8 cellular contexts compared by ENCODE assay signal in the genomic region with DNA sequence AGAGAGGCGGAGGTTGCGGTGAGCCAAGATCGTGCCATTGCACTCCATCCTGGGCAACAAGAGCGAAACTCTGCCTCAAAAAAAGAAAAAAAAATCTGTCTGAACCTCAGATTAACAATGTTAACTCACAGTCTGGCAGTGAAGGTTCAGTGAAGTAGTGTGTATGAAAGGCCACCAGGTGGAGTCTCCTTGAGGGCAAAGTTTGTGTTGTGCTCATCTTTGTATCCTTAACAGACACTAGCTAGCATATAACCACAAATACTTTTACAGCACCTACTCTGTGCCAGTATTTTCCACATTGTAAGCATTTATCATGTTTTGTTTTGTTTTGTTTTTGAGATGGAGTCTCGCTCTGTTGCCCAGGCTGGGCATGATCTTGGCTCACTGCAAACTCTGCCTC. TPM values are rescaled to one million over a fixed set of nuclear protein-coding genes. Genes with fewer than 3 reads are reported as not detected.
DNase-seq lines count a peak whose midpoint lies in the region; ATAC-seq and TF ChIP-seq lines count a peak whose summit lies in the region.

No MANE protein-coding gene starts in this region.

- peak; percentile 46 to 49 for TF ChIP-seq CTCF in Caco-2 (IDR thresholded peaks at IDR 0.05; ENCODE audit: insufficient read depth in 1 of 2, low read depth in 1 of 2, low read length in 1 of 2, severe bottlenecking in 1 of 2, unreplicated experiment in 1 of 2)
- peak; percentile 33; the same call in 1 of the 2 replicates for TF ChIP-seq CTCF in WI38 (IDR thresholded peaks at IDR 0.05; ENCODE audit: low read depth, low read length)
- no peak for TF ChIP-seq CTCF in lower leg skin (IDR thresholded peaks at IDR 0.05)

- H3K27me3 ChIP-seq in Caco-2 (replicated peaks; ENCODE audit: control insufficient read depth, insufficient read depth, low read length) = no peaks in the 10 kb centered on the region

- POLR2A ChIA-PET in Caco-2 (lab: Charles Lee) = no interaction called here

- CTCF ChIA-PET in Caco-2 (lab: Charles Lee) = interaction anchor here (0.6 to 1.6 kb wide), 6 partner anchors 12 to 37 kb away, joined by 3 to 12 read pairs (median 4); no protein-coding TSS in a partner anchor

- no peaks in the 10 kb centered on the region for H3K27me3 Mint-ChIP-seq in Caco-2 (ENCODE audit: insufficient read depth, unreplicated experiment)

- ATAC-seq in GM18868 (IDR thresholded peaks at IDR 0.05; ENCODE audit: unreplicated experiment) (peak; percentile 89), HG03571 (IDR thresholded peaks at IDR 0.05; ENCODE audit: unreplicated experiment) (peak; percentile 57), GM18517 (IDR thresholded peaks at IDR 0.05; ENCODE audit: unreplicated experiment) (no peak)

- no peak for DNase-seq in Caco-2
- DNase-seq in lung microvascular endothelial cell (ENCODE audit: low read depth in 2 of 2) = peak; percentile 33 to 43
- no peak for DNase-seq in lower leg skin (ENCODE audit: low spot score in 2 of 2)
- DNase-seq in activated effector memory CD4-positive, alpha-beta T cell treated with Interleukin-2 at 50 U/mL for 16 hours = no peak

- H3K27ac Mint-ChIP-seq in Caco-2 (ENCODE audit: unreplicated experiment) = no peak overlapping the region

- WGBS in lower leg skin, 2 donors = 94 to 96% methylated on average over 5 of the region's 5 CpGs

- no peaks in the 10 kb centered on the region for H3K9me3 ChIP-seq in Caco-2

- peaks cover 4% of the 10 kb centered on the region for H3K36me3 Mint-ChIP-seq in Caco-2 (ENCODE audit: insufficient read depth, unreplicated experiment)

- H3K4me1 ChIP-seq in Caco-2 = peaks cover 14% of the 10 kb centered on the region

- intact Hi-C loops in Caco-2 (cut with micrococcal nuclease; ENCODE audit: unreplicated experiment) = loop anchor here (1.0 kb wide), 2 partner anchors 14 to 32 kb away; no protein-coding TSS in a partner anchor
- intact Hi-C loops in lower leg skin (cut with DNase I; ENCODE audit: low total_unique reads) = no loop called here

- peaks cover 22% of the 10 kb centered on the region for H3K4me1 Mint-ChIP-seq in Caco-2 (ENCODE audit: low read depth, unreplicated experiment)

- H3K9me3 Mint-ChIP-seq in Caco-2 (ENCODE audit: unreplicated experiment) = no peaks in the 10 kb centered on the region

- no peak for TF ChIP-seq POLR2A in lower leg skin (IDR thresholded peaks at IDR 0.05)

- no TSS peak for BruUV-seq in Caco-2 (replicated peaks; lab: Mats Ljungman, UMichigan)

- no peak overlapping the region for H3K4me3 Mint-ChIP-seq in Caco-2 (ENCODE audit: unreplicated experiment)

- no peak overlapping the region for H3K4me3 ChIP-seq in Caco-2 (ENCODE audit: low read depth, low read length)
- H3K4me3 ChIP-seq in WI38 (ENCODE audit: low read depth, low read length) = no peak overlapping the region
- H3K4me3 ChIP-seq in lower leg skin (ENCODE audit: low read depth, poor library complexity, severe bottlenecking) = no peak overlapping the region

- H3K36me3 ChIP-seq in Caco-2 (ENCODE audit: control insufficient read depth, insufficient read depth, low read length) = no peaks in the 10 kb centered on the region

RNA-seq across cellular contexts. Expression of gene MGST2, which starts 46.0 kb away (rescaled TPM):
- total RNA-seq in Caco-2 (2022) = 81.7 and 88.4 TPM in 2 replicates
- 60.1 and 79.4 TPM in 2 replicates for total RNA-seq in lung microvascular endothelial cell
- 100 to 1,000 TPM in 2 of 4 donors, 10 to 100 TPM in 2; 83.1 to 157 (median 112) TPM for total RNA-seq in lower leg skin

Comparison
In these comparisons a context has a peak if more than half of its experiments do, and no peak if none do; other contexts are left out.
1. DNase-seq: peak in lung microvascular endothelial cell (2 of 2); none in Caco-2 (0 of 2), lower leg skin (0 of 2) and activated effector memory CD4-positive, alpha-beta T cell treated with Interleukin-2 at 50 U/mL for 16 hours (single experiment).
2. CTCF ChIP-seq: peak in Caco-2 (2 of 2) and WI38 (single experiment); none in lower leg skin (0 of 3).